In genomic region chr7:118657391-118658005, GRCh38 we compare ENCODE assay signal across 13 cellular contexts.
DNase-seq lines count a peak whose midpoint lies in the region; ATAC-seq and TF ChIP-seq lines count a peak whose summit lies in the region.
"Had no signal": no experiment of that assay in that cellular context is flagged by ENCODE, and none has a peak within 500 bp of the region (broad histone marks: within the 10 kb centered on the region; RNA-seq: fewer than 3 reads in every experiment).

No MANE protein-coding gene starts in this region.

- peak; percentile 19 for DNase-seq in NB4 (ENCODE audit: low read depth)
- no peak for DNase-seq in activated T-helper 1 cell treated with anti-CD3 and anti-CD28 coated beads, Interleukin-12 subunit alpha, Interleukin-12 subunit beta, Interleukin-2, Interleukin-4 antibody, amounts not matched to agents 30 ng/mL and 10 ng/mL and 1 ng/mL, durations not matched to agents 14 hours and 24 hours and 36 hours (ENCODE audit: low spot score)
- no peak for DNase-seq in natural killer cell treated with Interleukin-12 subunit alpha and Interleukin-12 subunit beta and Interleukin-15 and Interleukin-18, amount 100 ng/mL, for 72 hours (ENCODE audit: low spot score)
- DNase-seq in NCI-H226: no peak
- no peak for DNase-seq in activated CD4-positive, CD25-positive, alpha-beta regulatory T cell (lab: John Stamatoyannopoulos, UW)
- DNase-seq: activated T-cell treated with anti-CD3 and anti-CD28 coated beads for 4 hours, body of pancreas, HFFc6, T1000 had no signal

- ATAC-seq in GM18499 (IDR thresholded peaks at IDR 0.05; ENCODE audit: insufficient read depth, unreplicated experiment) (peak; percentile 72), GM19463 (IDR thresholded peaks at IDR 0.05; ENCODE audit: unreplicated experiment) (peak; percentile 86), HG02970 (IDR thresholded peaks at IDR 0.05; ENCODE audit: low FRiP score, unreplicated experiment) (peak; percentile 65)
- ATAC-seq in natural killer cell treated with Interleukin-12 subunit alpha and Interleukin-12 subunit beta and Interleukin-15 and Interleukin-18, amount 100 ng/mL, for 72 hours: no peak
- ATAC-seq: body of pancreas had no signal

- no peaks in the 10 kb centered on the region for H3K9me3 Mint-ChIP-seq in activated T-helper 1 cell treated with anti-CD3 and anti-CD28 coated beads, Interleukin-12 subunit alpha, Interleukin-12 subunit beta, Interleukin-2, Interleukin-4 antibody, amounts not matched to agents 30 ng/mL and 10 ng/mL and 1 ng/mL, durations not matched to agents 14 hours and 24 hours and 36 hours
- peaks cover 11% of the 10 kb centered on the region for H3K9me3 Mint-ChIP-seq in natural killer cell treated with Interleukin-12 subunit alpha and Interleukin-12 subunit beta and Interleukin-15 and Interleukin-18, amount 100 ng/mL, for 72 hours

- no peak for TF ChIP-seq CTCF in NB4 (IDR thresholded peaks at IDR 0.05; ENCODE audit: low read depth, low read length)

- no peak for TF ChIP-seq POLR2A in NB4 (IDR thresholded peaks at IDR 0.05; ENCODE audit: extremely low read depth, insufficient read length)

- H3K36me3 Mint-ChIP-seq in activated T-helper 1 cell treated with anti-CD3 and anti-CD28 coated beads, Interleukin-12 subunit alpha, Interleukin-12 subunit beta, Interleukin-2, Interleukin-4 antibody, amounts not matched to agents 30 ng/mL and 10 ng/mL and 1 ng/mL, durations not matched to agents 14 hours and 24 hours and 36 hours (ENCODE audit: low read depth): no peaks in the 10 kb centered on the region
- no peaks in the 10 kb centered on the region for H3K36me3 Mint-ChIP-seq in natural killer cell treated with Interleukin-12 subunit alpha and Interleukin-12 subunit beta and Interleukin-15 and Interleukin-18, amount 100 ng/mL, for 72 hours

- no peaks in the 10 kb centered on the region for H3K4me1 Mint-ChIP-seq in activated T-helper 1 cell treated with anti-CD3 and anti-CD28 coated beads, Interleukin-12 subunit alpha, Interleukin-12 subunit beta, Interleukin-2, Interleukin-4 antibody, amounts not matched to agents 30 ng/mL and 10 ng/mL and 1 ng/mL, durations not matched to agents 14 hours and 24 hours and 36 hours (ENCODE audit: low read depth)
- no peaks in the 10 kb centered on the region for H3K4me1 Mint-ChIP-seq in natural killer cell treated with Interleukin-12 subunit alpha and Interleukin-12 subunit beta and Interleukin-15 and Interleukin-18, amount 100 ng/mL, for 72 hours (ENCODE audit: low read depth in 2 of 2)

- H3K4me3 ChIP-seq in NB4 (ENCODE audit: low read depth, low read length): no peak overlapping the region
- H3K4me3 ChIP-seq: body of pancreas, esophagus muscularis mucosa had no signal

- no peaks in the 10 kb centered on the region for H3K27me3 Mint-ChIP-seq in activated T-helper 1 cell treated with anti-CD3 and anti-CD28 coated beads, Interleukin-12 subunit alpha, Interleukin-12 subunit beta, Interleukin-2, Interleukin-4 antibody, amounts not matched to agents 30 ng/mL and 10 ng/mL and 1 ng/mL, durations not matched to agents 14 hours and 24 hours and 36 hours (ENCODE audit: insufficient read depth)
- no peaks in the 10 kb centered on the region for H3K27me3 Mint-ChIP-seq in natural killer cell treated with Interleukin-12 subunit alpha and Interleukin-12 subunit beta and Interleukin-15 and Interleukin-18, amount 100 ng/mL, for 72 hours

- H3K27ac Mint-ChIP-seq in activated T-helper 1 cell treated with anti-CD3 and anti-CD28 coated beads, Interleukin-12 subunit alpha, Interleukin-12 subunit beta, Interleukin-2, Interleukin-4 antibody, amounts not matched to agents 30 ng/mL and 10 ng/mL and 1 ng/mL, durations not matched to agents 14 hours and 24 hours and 36 hours: no peak overlapping the region
- H3K27ac Mint-ChIP-seq in natural killer cell treated with Interleukin-12 subunit alpha and Interleukin-12 subunit beta and Interleukin-15 and Interleukin-18, amount 100 ng/mL, for 72 hours: no peak overlapping the region
- H3K27ac Mint-ChIP-seq: HFFc6 had no signal

- intact Hi-C loops in activated T-helper 1 cell treated with anti-CD3 and anti-CD28 coated beads, Interleukin-12 subunit alpha, Interleukin-12 subunit beta, Interleukin-2, Interleukin-4 antibody, amounts not matched to agents 30 ng/mL and 10 ng/mL and 1 ng/mL, durations not matched to agents 14 hours and 24 hours and 36 hours (cut with micrococcal nuclease): no loop called here

- no peak overlapping the region for H3K4me3 Mint-ChIP-seq in activated T-helper 1 cell treated with anti-CD3 and anti-CD28 coated beads, Interleukin-12 subunit alpha, Interleukin-12 subunit beta, Interleukin-2, Interleukin-4 antibody, amounts not matched to agents 30 ng/mL and 10 ng/mL and 1 ng/mL, durations not matched to agents 14 hours and 24 hours and 36 hours
- H3K4me3 Mint-ChIP-seq in natural killer cell treated with Interleukin-12 subunit alpha and Interleukin-12 subunit beta and Interleukin-15 and Interleukin-18, amount 100 ng/mL, for 72 hours: no peak overlapping the region
- H3K4me3 Mint-ChIP-seq: HFFc6 had no signal

Comparison
In these comparisons a context has a peak if more than half of its experiments do, and no peak if none do; other contexts are left out.
1. ATAC-seq: peak in GM18499 (single experiment), GM19463 (single experiment) and HG02970 (single experiment); none in natural killer cell treated with Interleukin-12 subunit alpha and Interleukin-12 subunit beta and Interleukin-15 and Interleukin-18, amount 100 ng/mL, for 72 hours (0 of 2).